1 cellular context compared by ENCODE assay signal in the genomic region with DNA sequence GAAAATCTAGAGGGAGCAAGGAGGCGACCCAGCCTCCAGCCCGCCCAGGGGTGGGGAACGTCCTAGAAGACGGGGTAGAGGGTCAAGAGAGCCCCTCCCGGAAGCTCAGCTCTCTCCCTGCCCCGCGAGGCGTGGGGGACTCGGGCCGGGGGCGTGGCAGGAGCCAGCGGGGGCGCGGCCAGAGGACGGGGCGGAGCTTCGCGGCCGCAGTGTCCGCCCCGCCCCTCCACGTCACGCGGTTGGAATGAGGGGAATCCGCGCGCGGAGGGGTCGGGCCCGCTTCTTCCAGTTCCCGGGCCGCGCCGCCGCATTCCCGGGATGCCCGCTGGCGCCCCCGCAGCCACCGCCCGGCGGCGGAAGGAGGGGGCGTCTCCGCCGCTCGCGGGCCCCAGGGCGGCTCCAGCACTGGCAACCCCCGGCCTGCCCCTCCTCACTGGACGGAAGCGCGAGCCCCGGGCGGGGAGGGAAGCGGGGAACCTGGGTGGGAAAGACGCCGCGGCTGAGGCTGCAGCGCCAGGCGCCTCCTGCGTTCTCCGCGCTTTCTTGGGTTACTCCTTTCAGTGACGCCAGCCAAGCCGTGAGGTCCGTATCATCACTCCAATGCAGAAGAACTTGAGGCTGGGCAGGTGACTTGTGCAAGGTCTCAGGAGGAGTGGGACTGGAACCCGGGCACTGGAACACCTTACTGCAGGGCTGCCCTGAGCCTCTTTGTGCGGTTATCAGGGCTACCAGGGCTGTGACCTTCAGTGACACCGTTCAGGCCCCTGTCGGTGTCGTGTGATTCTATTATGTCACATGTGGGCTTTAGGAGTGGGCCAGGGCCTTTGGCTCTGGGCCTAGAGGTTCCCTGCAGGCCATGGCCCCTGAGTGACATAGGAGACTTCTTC.
TF ChIP-seq lines count a peak whose summit lies in the region.

No MANE protein-coding gene starts in this region.

TF ChIP-seq in HEK293, 187 proteins besides CTCF, POLR2A, EP300 and RAD21 (continued from another document and continues in another):
- TF ChIP-seq, protein P1, sequence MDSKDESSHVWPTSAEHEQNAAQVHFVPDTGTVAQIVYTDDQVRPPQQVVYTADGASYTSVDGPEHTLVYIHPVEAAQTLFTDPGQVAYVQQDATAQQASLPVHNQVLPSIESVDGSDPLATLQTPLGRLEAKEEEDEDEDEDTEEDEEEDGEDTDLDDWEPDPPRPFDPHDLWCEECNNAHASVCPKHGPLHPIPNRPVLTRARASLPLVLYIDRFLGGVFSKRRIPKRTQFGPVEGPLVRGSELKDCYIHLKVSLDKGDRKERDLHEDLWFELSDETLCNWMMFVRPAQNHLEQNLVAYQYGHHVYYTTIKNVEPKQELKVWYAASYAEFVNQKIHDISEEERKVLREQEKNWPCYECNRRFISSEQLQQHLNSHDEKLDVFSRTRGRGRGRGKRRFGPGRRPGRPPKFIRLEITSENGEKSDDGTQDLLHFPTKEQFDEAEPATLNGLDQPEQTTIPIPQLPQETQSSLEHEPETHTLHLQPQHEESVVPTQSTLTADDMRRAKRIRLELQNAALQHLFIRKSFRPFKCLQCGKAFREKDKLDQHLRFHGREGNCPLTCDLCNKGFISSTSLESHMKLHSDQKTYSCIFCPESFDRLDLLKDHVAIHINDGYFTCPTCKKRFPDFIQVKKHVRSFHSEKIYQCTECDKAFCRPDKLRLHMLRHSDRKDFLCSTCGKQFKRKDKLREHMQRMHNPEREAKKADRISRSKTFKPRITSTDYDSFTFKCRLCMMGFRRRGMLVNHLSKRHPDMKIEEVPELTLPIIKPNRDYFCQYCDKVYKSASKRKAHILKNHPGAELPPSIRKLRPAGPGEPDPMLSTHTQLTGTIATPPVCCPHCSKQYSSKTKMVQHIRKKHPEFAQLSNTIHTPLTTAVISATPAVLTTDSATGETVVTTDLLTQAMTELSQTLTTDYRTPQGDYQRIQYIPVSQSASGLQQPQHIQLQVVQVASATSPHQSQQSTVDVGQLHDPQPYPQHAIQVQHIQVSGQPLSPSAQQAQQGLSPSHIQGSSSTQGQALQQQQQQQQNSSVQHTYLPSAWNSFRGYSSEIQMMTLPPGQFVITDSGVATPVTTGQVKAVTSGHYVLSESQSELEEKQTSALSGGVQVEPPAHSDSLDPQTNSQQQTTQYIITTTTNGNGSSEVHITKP (tag by site-specific recombination; IDR thresholded peaks at IDR 0.05) = no peak
- TF ChIP-seq KLF9 (tag by site-specific recombination; IDR thresholded peaks at IDR 0.05; ENCODE audit: low read depth) (peak; percentile 96), ZNF341 (tag by site-specific recombination; IDR thresholded peaks at IDR 0.05; ENCODE audit: low read depth) (no peak), ZNF138 (tag by site-specific recombination; IDR thresholded peaks at IDR 0.05; ENCODE audit: borderline replicate concordance) (no peak), KLF1 (tag by site-specific recombination; IDR thresholded peaks at IDR 0.05) (peak; percentile 65), ZNF623 (tag by site-specific recombination; IDR thresholded peaks at IDR 0.05) (no peak), SP7 (tag by site-specific recombination; IDR thresholded peaks at IDR 0.05) (no peak), ZNF221 (tag by site-specific recombination; IDR thresholded peaks at IDR 0.05; ENCODE audit: borderline replicate concordance) (no peak), ZSCAN30 (tag by site-specific recombination; IDR thresholded peaks at IDR 0.05) (peak; percentile 89), ZNF404 (tag by site-specific recombination; IDR thresholded peaks at IDR 0.05) (no peak), KLF8 (tag by site-specific recombination; IDR thresholded peaks at IDR 0.05) (peak; percentile 81), HOXD13 (CRISPR knock-in tag; IDR thresholded peaks at IDR 0.05; ENCODE audit: borderline replicate concordance) (no peak), ZFP41 (tag by site-specific recombination; IDR thresholded peaks at IDR 0.05; ENCODE audit: borderline replicate concordance) (no peak), ZBTB8A (tag by site-specific recombination; IDR thresholded peaks at IDR 0.05) (peak; percentile 75), ZFP69B (tag by site-specific recombination; IDR thresholded peaks at IDR 0.05) (no peak), ZNF248 (tag by site-specific recombination; IDR thresholded peaks at IDR 0.05) (no peak), ZNF214 (tag by site-specific recombination; IDR thresholded peaks at IDR 0.05; ENCODE audit: borderline replicate concordance) (no peak), ZNF132 (tag by site-specific recombination; IDR thresholded peaks at IDR 0.05; ENCODE audit: borderline replicate concordance) (no peak), ZNF768 (tag by site-specific recombination; IDR thresholded peaks at IDR 0.05) (no peak), ZNF664 (tag by site-specific recombination; IDR thresholded peaks at IDR 0.05) (no peak), ZNF549 (tag by site-specific recombination; IDR thresholded peaks at IDR 0.05) (no peak), ZNF184 (tag by site-specific recombination; IDR thresholded peaks at IDR 0.05) (0 out of 2 replicates have a peak, but pooled peaks have one; percentile 34), ZNF555 (tag by site-specific recombination; conservative IDR thresholded peaks at IDR 0.05) (no peak), SCRT1 (tag by site-specific recombination; IDR thresholded peaks at IDR 0.05; ENCODE audit: borderline replicate concordance) (no peak), KLF16 (tag by site-specific recombination; IDR thresholded peaks at IDR 0.05) (no peak)
- TF ChIP-seq, protein P2, sequence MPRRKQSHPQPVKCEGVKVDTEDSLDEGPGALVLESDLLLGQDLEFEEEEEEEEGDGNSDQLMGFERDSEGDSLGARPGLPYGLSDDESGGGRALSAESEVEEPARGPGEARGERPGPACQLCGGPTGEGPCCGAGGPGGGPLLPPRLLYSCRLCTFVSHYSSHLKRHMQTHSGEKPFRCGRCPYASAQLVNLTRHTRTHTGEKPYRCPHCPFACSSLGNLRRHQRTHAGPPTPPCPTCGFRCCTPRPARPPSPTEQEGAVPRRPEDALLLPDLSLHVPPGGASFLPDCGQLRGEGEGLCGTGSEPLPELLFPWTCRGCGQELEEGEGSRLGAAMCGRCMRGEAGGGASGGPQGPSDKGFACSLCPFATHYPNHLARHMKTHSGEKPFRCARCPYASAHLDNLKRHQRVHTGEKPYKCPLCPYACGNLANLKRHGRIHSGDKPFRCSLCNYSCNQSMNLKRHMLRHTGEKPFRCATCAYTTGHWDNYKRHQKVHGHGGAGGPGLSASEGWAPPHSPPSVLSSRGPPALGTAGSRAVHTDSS (tag by site-specific recombination; IDR thresholded peaks at IDR 0.05) = no peak
- TF ChIP-seq, protein P3, sequence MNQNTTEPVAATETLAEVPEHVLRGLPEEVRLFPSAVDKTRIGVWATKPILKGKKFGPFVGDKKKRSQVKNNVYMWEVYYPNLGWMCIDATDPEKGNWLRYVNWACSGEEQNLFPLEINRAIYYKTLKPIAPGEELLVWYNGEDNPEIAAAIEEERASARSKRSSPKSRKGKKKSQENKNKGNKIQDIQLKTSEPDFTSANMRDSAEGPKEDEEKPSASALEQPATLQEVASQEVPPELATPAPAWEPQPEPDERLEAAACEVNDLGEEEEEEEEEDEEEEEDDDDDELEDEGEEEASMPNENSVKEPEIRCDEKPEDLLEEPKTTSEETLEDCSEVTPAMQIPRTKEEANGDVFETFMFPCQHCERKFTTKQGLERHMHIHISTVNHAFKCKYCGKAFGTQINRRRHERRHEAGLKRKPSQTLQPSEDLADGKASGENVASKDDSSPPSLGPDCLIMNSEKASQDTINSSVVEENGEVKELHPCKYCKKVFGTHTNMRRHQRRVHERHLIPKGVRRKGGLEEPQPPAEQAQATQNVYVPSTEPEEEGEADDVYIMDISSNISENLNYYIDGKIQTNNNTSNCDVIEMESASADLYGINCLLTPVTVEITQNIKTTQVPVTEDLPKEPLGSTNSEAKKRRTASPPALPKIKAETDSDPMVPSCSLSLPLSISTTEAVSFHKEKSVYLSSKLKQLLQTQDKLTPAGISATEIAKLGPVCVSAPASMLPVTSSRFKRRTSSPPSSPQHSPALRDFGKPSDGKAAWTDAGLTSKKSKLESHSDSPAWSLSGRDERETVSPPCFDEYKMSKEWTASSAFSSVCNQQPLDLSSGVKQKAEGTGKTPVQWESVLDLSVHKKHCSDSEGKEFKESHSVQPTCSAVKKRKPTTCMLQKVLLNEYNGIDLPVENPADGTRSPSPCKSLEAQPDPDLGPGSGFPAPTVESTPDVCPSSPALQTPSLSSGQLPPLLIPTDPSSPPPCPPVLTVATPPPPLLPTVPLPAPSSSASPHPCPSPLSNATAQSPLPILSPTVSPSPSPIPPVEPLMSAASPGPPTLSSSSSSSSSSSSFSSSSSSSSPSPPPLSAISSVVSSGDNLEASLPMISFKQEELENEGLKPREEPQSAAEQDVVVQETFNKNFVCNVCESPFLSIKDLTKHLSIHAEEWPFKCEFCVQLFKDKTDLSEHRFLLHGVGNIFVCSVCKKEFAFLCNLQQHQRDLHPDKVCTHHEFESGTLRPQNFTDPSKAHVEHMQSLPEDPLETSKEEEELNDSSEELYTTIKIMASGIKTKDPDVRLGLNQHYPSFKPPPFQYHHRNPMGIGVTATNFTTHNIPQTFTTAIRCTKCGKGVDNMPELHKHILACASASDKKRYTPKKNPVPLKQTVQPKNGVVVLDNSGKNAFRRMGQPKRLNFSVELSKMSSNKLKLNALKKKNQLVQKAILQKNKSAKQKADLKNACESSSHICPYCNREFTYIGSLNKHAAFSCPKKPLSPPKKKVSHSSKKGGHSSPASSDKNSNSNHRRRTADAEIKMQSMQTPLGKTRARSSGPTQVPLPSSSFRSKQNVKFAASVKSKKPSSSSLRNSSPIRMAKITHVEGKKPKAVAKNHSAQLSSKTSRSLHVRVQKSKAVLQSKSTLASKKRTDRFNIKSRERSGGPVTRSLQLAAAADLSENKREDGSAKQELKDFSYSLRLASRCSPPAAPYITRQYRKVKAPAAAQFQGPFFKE (tag by site-specific recombination; IDR thresholded peaks at IDR 0.05; ENCODE audit: borderline replicate concordance) = no peak
- TF ChIP-seq, protein P4, sequence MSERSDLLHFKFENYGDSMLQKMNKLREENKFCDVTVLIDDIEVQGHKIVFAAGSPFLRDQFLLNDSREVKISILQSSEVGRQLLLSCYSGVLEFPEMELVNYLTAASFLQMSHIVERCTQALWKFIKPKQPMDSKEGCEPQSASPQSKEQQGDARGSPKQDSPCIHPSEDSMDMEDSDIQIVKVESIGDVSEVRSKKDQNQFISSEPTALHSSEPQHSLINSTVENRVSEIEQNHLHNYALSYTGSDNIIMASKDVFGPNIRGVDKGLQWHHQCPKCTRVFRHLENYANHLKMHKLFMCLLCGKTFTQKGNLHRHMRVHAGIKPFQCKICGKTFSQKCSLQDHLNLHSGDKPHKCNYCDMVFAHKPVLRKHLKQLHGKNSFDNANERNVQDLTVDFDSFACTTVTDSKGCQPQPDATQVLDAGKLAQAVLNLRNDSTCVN (tag by site-specific recombination; optimal IDR thresholded peaks at IDR 0.05) = peak; percentile 72
- TF ChIP-seq, protein P5, sequence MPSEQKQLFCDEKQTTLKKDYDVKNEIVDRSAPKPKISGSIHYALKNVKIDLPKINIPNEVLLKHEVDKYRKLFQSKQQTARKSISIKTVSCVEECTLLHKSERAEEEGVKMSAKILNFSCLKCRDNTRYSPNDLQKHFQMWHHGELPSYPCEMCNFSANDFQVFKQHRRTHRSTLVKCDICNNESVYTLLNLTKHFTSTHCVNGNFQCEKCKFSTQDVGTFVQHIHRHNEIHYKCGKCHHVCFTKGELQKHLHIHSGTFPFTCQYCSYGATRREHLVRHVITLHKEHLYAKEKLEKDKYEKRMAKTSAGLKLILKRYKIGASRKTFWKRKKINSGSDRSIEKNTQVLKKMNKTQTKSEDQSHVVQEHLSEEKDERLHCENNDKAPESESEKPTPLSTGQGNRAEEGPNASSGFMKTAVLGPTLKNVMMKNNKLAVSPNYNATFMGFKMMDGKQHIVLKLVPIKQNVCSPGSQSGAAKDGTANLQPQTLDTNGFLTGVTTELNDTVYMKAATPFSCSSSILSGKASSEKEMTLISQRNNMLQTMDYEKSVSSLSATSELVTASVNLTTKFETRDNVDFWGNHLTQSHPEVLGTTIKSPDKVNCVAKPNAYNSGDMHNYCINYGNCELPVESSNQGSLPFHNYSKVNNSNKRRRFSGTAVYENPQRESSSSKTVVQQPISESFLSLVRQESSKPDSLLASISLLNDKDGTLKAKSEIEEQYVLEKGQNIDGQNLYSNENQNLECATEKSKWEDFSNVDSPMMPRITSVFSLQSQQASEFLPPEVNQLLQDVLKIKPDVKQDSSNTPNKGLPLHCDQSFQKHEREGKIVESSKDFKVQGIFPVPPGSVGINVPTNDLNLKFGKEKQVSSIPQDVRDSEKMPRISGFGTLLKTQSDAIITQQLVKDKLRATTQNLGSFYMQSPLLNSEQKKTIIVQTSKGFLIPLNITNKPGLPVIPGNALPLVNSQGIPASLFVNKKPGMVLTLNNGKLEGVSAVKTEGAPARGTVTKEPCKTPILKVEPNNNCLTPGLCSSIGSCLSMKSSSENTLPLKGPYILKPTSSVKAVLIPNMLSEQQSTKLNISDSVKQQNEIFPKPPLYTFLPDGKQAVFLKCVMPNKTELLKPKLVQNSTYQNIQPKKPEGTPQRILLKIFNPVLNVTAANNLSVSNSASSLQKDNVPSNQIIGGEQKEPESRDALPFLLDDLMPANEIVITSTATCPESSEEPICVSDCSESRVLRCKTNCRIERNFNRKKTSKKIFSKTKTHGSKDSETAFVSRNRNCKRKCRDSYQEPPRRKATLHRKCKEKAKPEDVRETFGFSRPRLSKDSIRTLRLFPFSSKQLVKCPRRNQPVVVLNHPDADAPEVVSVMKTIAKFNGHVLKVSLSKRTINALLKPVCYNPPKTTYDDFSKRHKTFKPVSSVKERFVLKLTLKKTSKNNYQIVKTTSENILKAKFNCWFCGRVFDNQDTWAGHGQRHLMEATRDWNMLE (tag by site-specific recombination; conservative IDR thresholded peaks at IDR 0.05; ENCODE audit: low read depth) = no peak
- TF ChIP-seq, protein P6, sequence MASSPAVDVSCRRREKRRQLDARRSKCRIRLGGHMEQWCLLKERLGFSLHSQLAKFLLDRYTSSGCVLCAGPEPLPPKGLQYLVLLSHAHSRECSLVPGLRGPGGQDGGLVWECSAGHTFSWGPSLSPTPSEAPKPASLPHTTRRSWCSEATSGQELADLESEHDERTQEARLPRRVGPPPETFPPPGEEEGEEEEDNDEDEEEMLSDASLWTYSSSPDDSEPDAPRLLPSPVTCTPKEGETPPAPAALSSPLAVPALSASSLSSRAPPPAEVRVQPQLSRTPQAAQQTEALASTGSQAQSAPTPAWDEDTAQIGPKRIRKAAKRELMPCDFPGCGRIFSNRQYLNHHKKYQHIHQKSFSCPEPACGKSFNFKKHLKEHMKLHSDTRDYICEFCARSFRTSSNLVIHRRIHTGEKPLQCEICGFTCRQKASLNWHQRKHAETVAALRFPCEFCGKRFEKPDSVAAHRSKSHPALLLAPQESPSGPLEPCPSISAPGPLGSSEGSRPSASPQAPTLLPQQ (tag by site-specific recombination; IDR thresholded peaks at IDR 0.05) = peak; percentile 51; the same call in 1 of the 2 replicates
